9 cellular contexts compared by ENCODE assay signal in the genomic region with DNA sequence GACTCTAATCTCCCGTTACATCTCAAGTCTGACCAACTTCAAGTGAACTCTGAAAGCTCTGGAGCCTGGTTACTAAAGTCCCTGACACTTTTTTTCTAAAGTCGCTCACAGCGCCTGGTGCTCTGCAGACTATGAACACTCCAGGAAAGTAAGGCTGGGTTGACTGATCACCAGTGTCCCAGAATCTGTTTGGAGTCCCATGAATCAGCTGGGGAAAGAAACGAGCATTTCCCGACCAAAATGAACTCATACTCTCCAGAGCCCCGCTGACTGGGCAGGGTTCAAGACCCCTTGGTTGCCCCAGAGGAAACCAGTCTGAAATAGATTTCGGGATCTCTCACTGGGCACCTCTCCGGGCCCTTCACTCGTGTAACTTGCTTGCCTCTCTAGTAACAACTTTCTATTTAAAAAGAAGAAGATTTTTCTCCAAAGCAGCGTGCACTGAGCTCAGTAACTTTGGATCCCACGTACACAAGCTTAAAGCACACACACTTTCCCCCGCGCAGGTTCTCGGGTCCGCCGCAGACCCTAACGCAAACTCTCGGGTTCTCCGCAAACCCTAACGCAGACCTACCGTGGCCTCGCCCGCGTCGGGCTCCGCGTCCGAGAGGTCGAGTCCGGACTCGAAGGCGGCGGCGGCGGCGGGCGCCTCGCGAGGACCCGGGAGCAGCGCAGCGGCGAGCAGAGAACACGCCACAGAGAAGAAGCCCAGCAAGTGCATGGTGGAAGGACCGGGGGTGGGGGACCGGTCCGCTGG. TPM values are rescaled to one million over a fixed set of nuclear protein-coding genes. Genes with fewer than 3 reads are reported as not detected.
DNase-seq lines count a peak whose midpoint lies in the region; ATAC-seq and TF ChIP-seq lines count a peak whose summit lies in the region.
"Had no signal": no experiment of that assay in that cellular context is flagged by ENCODE, and none has a peak within 500 bp of the region (broad histone marks: within the 10 kb centered on the region; RNA-seq: fewer than 3 reads in every experiment).

No MANE protein-coding gene starts in this region.

- H3K4me1 Mint-ChIP-seq in activated T-cell treated with anti-CD3 and anti-CD28 coated beads, Interleukin-2, amount 50 U/mL, for 4 hours (ENCODE audit: low read depth), result peaks cover 7% of the 10 kb centered on the region
- H3K4me1 Mint-ChIP-seq in naive B cell, result peaks cover 0 to 11% (median 0%) of the 10 kb centered on the region in 3 donors

- no peaks in the 10 kb centered on the region for H3K36me3 Mint-ChIP-seq in activated T-cell treated with anti-CD3 and anti-CD28 coated beads, Interleukin-2, amount 50 U/mL, for 4 hours (ENCODE audit: insufficient read depth)
- no peaks in the 10 kb centered on the region for H3K36me3 Mint-ChIP-seq in naive B cell
- H3K36me3 Mint-ChIP-seq: activated naive CD4-positive, alpha-beta T cell treated with anti-CD3 and anti-CD28 coated beads, Interleukin-2, amount 50 U/mL, for 24 hours had no signal

- H3K4me3 Mint-ChIP-seq in activated T-cell treated with anti-CD3 and anti-CD28 coated beads, Interleukin-2, amount 50 U/mL, for 4 hours, result peak overlapping the region; percentile 19
- H3K4me3 Mint-ChIP-seq in naive B cell, result peak overlapping the region in 6 of 8 donors; percentile 19 to 71 (median 52)

- ATAC-seq in activated T-cell treated with anti-CD3 and anti-CD28 coated beads, Interleukin-2, amount 50 U/mL, for 4 hours, result peak in 1 of 2 donors; percentile 27
- ATAC-seq in naive B cell (ENCODE audit: low read depth in 2 of 2) (no peak), HG03196 (IDR thresholded peaks at IDR 0.05; ENCODE audit: unreplicated experiment) (no peak)

- H3K36me3 ChIP-seq in KMS-11 (ENCODE audit: insufficient read depth), result no peaks in the 10 kb centered on the region

- peaks cover 4% of the 10 kb centered on the region for H3K4me1 ChIP-seq in KMS-11 (ENCODE audit: low read depth, poor library complexity, severe bottlenecking)

- no peaks in the 10 kb centered on the region for H3K9me3 Mint-ChIP-seq in activated T-cell treated with anti-CD3 and anti-CD28 coated beads, Interleukin-2, amount 50 U/mL, for 4 hours
- peaks cover 0 to 13% (median 0%) of the 10 kb centered on the region in 7 donors for H3K9me3 Mint-ChIP-seq in naive B cell
- H3K9me3 Mint-ChIP-seq: activated naive CD4-positive, alpha-beta T cell treated with anti-CD3 and anti-CD28 coated beads, Interleukin-2, amount 50 U/mL, for 24 hours had no signal

- H3K4me2 ChIP-seq in KMS-11, result peak overlapping the region; percentile 61

- no peak for DNase-seq in activated T-cell treated with anti-CD3 and anti-CD28 coated beads, Interleukin-2, amount 50 U/mL, for 4 hours
- no peak for DNase-seq in activated T-cell treated with anti-CD3 and anti-CD28 coated beads for 4 hours
- DNase-seq in epithelial cell of esophagus (ENCODE audit: low read depth), result peak; percentile 46
- DNase-seq in naive B cell, result no peak
- no peak for DNase-seq in GDM1 (lab: John Stamatoyannopoulos, UW)
- DNase-seq in activated CD4-positive, CD25-positive, alpha-beta regulatory T cell treated with anti-CD3 and anti-CD28 coated beads, Interleukin-2, amount 50 U/mL, for 72 hours, result no peak

- peaks cover 3% of the 10 kb centered on the region; the same call in 1 of the 2 replicates for H3K27me3 ChIP-seq in KMS-11 (ENCODE audit: insufficient read depth, low read depth)

- no peak overlapping the region for H3K27ac Mint-ChIP-seq in naive B cell
- H3K27ac Mint-ChIP-seq: activated naive CD4-positive, alpha-beta T cell treated with anti-CD3 and anti-CD28 coated beads, Interleukin-2, amount 50 U/mL, for 24 hours had no signal

- no peak overlapping the region for H3K27ac ChIP-seq in KMS-11

- H3K27me3 Mint-ChIP-seq in activated T-cell treated with anti-CD3 and anti-CD28 coated beads, Interleukin-2, amount 50 U/mL, for 4 hours (ENCODE audit: low read depth), result peaks cover 31% of the 10 kb centered on the region
- peaks cover 33 to 47% (median 46%) of the 10 kb centered on the region in 3 donors for H3K27me3 Mint-ChIP-seq in naive B cell

- no peaks in the 10 kb centered on the region for H3K79me2 ChIP-seq in KMS-11 (ENCODE audit: insufficient read depth, low read depth)

- no peaks in the 10 kb centered on the region for H4K20me1 ChIP-seq in KMS-11 (ENCODE audit: insufficient read depth)

- peak overlapping the region; percentile 53; the same call in 1 of the 2 replicates for H3K9ac ChIP-seq in KMS-11

- peak overlapping the region; percentile 99 for H2AFZ ChIP-seq in KMS-11 (ENCODE audit: low read depth)

- TF ChIP-seq CTCF in KMS-11 (conservative IDR thresholded peaks at IDR 0.05; ENCODE audit: low read depth, low read length), result no peak
- TF ChIP-seq CTCF in epithelial cell of esophagus (IDR thresholded peaks at IDR 0.05; ENCODE audit: insufficient read depth, low read depth, low read length, missing control alignments), result no peak

- no peak overlapping the region for H3K4me3 ChIP-seq in KMS-11 (IDR thresholded peaks at IDR 0.05; ENCODE audit: insufficient read depth, low read depth, low read length)
- H3K4me3 ChIP-seq in epithelial cell of esophagus (ENCODE audit: low read length), result peak overlapping the region; percentile 78

RNA-seq across cellular contexts. Expression of a gene that starts 1.0 kb away (rescaled TPM):
- total RNA-seq in activated T-cell treated with anti-CD3 and anti-CD28 coated beads, Interleukin-2, amount 50 U/mL, for 4 hours, result under 1 TPM in 2 of 3 donors, not detected in 1; 0.11 to 0.14 TPM
- under 1 TPM in 1 of 6 donors, not detected in 5; 0.30 TPM for polyA plus RNA-seq in naive B cell (ENCODE audit: low read depth in 6 of 6)
